In the genomic region with DNA sequence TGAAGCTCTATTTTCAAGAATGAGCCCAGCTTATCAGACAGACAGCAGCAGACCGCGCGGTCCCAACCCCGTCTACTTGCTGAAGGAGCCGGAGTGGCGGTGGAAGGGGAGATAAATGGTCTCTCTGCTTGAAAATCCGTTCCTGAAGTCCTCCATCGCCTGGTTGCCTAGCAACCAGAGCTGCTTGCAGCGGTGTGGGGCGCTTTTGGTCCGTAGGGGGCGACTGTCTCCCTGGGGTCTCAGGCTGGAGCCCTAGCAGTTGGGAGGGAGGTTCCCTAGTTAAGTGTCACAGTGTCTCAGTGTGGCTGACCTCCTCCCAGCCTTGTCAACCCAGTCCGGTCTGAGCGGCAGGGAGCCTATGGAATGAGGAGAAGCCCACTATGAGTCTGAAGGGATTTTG, we compare ENCODE assay signal across 14 cellular contexts. TPM values are rescaled to one million over a fixed set of nuclear protein-coding genes. Genes with fewer than 3 reads are reported as not detected.
DNase-seq lines count a peak whose midpoint lies in the region; ATAC-seq and TF ChIP-seq lines count a peak whose summit lies in the region.
"Had no signal": no experiment of that assay in that cellular context is flagged by ENCODE, and none has a peak within 500 bp of the region (broad histone marks: within the 10 kb centered on the region; RNA-seq: fewer than 3 reads in every experiment).

No MANE protein-coding gene starts in this region.

- no peaks in the 10 kb centered on the region for H3K9me3 Mint-ChIP-seq in type B pancreatic cell
- H3K9me3 Mint-ChIP-seq: CD4-positive, alpha-beta T cell had no signal

- DNase-seq in right atrium auricular region (ENCODE audit: low spot score) (no peak), left cardiac atrium (no peak), NCI-H1105 treated with DMSO at 0.1 percent for 48 hours (lab: John Stamatoyannopoulos, UW) (peak; percentile 38), type B pancreatic cell (ENCODE audit: extremely low spot score, unreplicated experiment) (no peak)
- peak; percentile 2 for DNase-seq in effector CD8-positive, alpha-beta T cell (lab: John Stamatoyannopoulos, UW)
- no peak for DNase-seq in activated CD4-positive, CD25-positive, alpha-beta regulatory T cell treated with anti-CD3 and anti-CD28 coated beads, Interleukin-2, amount 50 U/mL, for 72 hours
- DNase-seq: activated CD4-positive, alpha-beta T cell treated with anti-CD3 and anti-CD28 coated beads, Interleukin-2, amount 50 U/mL, for 1 hour; adrenal gland; CD4-positive, alpha-beta T cell; immature natural killer cell had no signal

- intact Hi-C loops in left cardiac atrium (cut with DNase I), result no loop called here

- H3K4me1 ChIP-seq in right atrium auricular region, result peaks cover 0 to 7% of the 10 kb centered on the region in 2 donors

- peak overlapping the region; percentile 82 to 93 for H3K27ac ChIP-seq in right atrium auricular region
- H3K27ac ChIP-seq: adrenal gland had no signal

- no peaks in the 10 kb centered on the region for H3K9me3 ChIP-seq in right atrium auricular region
- H3K9me3 ChIP-seq: adrenal gland had no signal

- no peaks in the 10 kb centered on the region for H3K36me3 Mint-ChIP-seq in type B pancreatic cell
- H3K36me3 Mint-ChIP-seq: immature natural killer cell had no signal

- H3K27ac Mint-ChIP-seq in type B pancreatic cell, result no peak overlapping the region
- H3K27ac Mint-ChIP-seq: CD4-positive, alpha-beta T cell had no signal

- peak overlapping the region; percentile 57 for H3K4me3 Mint-ChIP-seq in type B pancreatic cell

- no peaks in the 10 kb centered on the region for H3K4me1 Mint-ChIP-seq in type B pancreatic cell (ENCODE audit: unreplicated experiment)

- no peaks in the 10 kb centered on the region for H3K27me3 ChIP-seq in right atrium auricular region

- no peak for TF ChIP-seq CTCF in right atrium auricular region (IDR thresholded peaks at IDR 0.05)
- peak; percentile 59 for TF ChIP-seq CTCF in type B pancreatic cell (conservative IDR thresholded peaks at IDR 0.05)

- ATAC-seq in left cardiac atrium (no peak), GM21360 (IDR thresholded peaks at IDR 0.05; ENCODE audit: unreplicated experiment) (no peak), HG03460 (IDR thresholded peaks at IDR 0.05; ENCODE audit: unreplicated experiment) (no peak)

- H3K36me3 ChIP-seq in right atrium auricular region, result no peaks in the 10 kb centered on the region
- H3K36me3 ChIP-seq: adrenal gland had no signal

- H3K27me3 Mint-ChIP-seq in type B pancreatic cell, result peaks cover 41% of the 10 kb centered on the region

- no peak overlapping the region for H3K4me3 ChIP-seq in right atrium auricular region
- H3K4me3 ChIP-seq: adrenal gland had no signal

RNA-seq across cellular contexts. Expression of gene DLG3, which starts 8.3 kb away (rescaled TPM):
- total RNA-seq in right atrium auricular region (10 to 100 TPM in 1 of 2 donors, 1 to 10 TPM in 1; 8.8 to 34.6 TPM), left cardiac atrium (10 to 100 TPM; 14.8 to 15.0 TPM), type B pancreatic cell (ENCODE audit: low replicate concordance) (41.8 and 44.9 TPM in 2 replicates)

RNA-seq across cellular contexts. Expression of gene GDPD2, which starts 13.3 kb away (rescaled TPM):
- total RNA-seq in right atrium auricular region (not detected), left cardiac atrium (not detected), type B pancreatic cell (ENCODE audit: low replicate concordance) (2.0 and 4.0 TPM in 2 replicates)
- total RNA-seq: adrenal gland; CD4-positive, alpha-beta T cell; epithelial cell of proximal tubule; osteoblast had no signal

Comparison
In these comparisons a context has a peak if more than half of its experiments do, and no peak if none do; other contexts are left out.
1. DNase-seq: peak in NCI-H1105 treated with DMSO at 0.1 percent for 48 hours (single experiment) and effector CD8-positive, alpha-beta T cell (single experiment); none in right atrium auricular region (single experiment), left cardiac atrium (single experiment), type B pancreatic cell (single experiment) and activated CD4-positive, CD25-positive, alpha-beta regulatory T cell treated with anti-CD3 and anti-CD28 coated beads, Interleukin-2, amount 50 U/mL, for 72 hours (single experiment).